In the genomic region with DNA sequence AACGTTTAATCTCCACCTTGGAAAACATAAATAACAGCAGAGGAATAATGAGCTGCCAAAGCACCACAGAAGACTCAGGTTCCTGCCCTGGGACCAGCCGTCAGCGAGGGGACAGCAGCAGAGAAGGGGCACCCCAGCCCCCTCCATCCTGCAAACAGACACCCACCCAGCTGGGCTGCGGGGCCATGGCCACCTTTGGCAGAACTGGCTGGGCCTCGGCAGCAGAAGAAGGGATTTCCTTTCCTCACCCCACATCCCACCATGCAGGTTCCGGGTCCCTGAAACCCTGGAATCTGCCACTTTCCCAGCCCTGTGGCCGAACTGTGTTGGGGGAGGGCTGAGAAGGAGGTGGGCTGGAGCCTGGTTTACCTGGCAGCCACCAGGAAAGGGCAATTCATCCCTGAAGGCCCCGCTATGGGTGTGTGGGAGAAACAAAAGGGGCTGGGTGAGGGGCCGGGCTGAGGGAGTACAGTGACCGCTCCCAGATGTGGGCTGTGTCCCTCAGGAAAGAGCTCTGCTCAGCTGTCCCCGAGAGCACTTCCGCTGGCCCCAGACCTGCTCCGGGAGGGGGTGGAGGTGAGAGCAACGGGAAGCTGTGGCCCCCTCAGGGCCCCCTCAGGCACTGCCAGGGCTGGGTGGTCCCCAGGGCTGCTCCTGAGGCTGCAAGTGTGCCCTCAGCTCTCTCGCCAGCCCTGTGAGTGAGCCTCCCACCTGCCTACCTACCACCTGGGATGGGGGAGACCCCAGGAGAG, we compare ENCODE assay signal across 22 cellular contexts. TPM values are rescaled to one million over a fixed set of nuclear protein-coding genes. Genes with fewer than 3 reads are reported as not detected.
A peak's percentile ranks its signal among the peaks of the same experiment; 100 is the strongest.
DNase-seq lines count a peak whose midpoint lies in the region; ATAC-seq and TF ChIP-seq lines count a peak whose summit lies in the region.
"Had no signal": no experiment of that assay in that cellular context is flagged by ENCODE, and none has a peak within 500 bp of the region (broad histone marks: within the 10 kb centered on the region; RNA-seq: fewer than 3 reads in every experiment).

No MANE protein-coding gene starts in this region.

- peaks cover 13% of the 10 kb centered on the region for H3K27me3 ChIP-seq in HUES6 (ENCODE audit: control insufficient read depth, insufficient read depth, low read length)
- no peaks in the 10 kb centered on the region for H3K27me3 ChIP-seq in duodenal mucosa (ENCODE audit: control insufficient read depth in 1 of 2, insufficient read depth in 2 of 2, low read length in 2 of 2)
- no peaks in the 10 kb centered on the region for H3K27me3 ChIP-seq in tibial artery
- H3K27me3 ChIP-seq: BE2C had no signal

- H3K27ac ChIP-seq in HUES6 (ENCODE audit: low read depth, low read length), result 0 out of 2 replicates have a peak overlapping the region, but pooled peaks have one; percentile 36
- H3K27ac ChIP-seq in duodenal mucosa (ENCODE audit: low read depth, low read length), result no peak overlapping the region
- peak overlapping the region; percentile 76 to 79 for H3K27ac ChIP-seq in tibial artery
- H3K27ac ChIP-seq: neutrophil, SK-N-MC, upper lobe of left lung had no signal

- H3K4me1 ChIP-seq in HUES6 (ENCODE audit: control insufficient read depth, insufficient read depth, low read length) (peaks cover 36% of the 10 kb centered on the region), duodenal mucosa (ENCODE audit: control insufficient read depth in 1 of 2, insufficient read depth in 2 of 2, low read length in 2 of 2) (peaks cover 16 to 33% of the 10 kb centered on the region in 2 donors), tibial artery (peaks cover 0 to 77% (median 64%) of the 10 kb centered on the region in 4 donors)

- ATAC-seq in GM18870 (IDR thresholded peaks at IDR 0.05; ENCODE audit: unreplicated experiment), result no peak
- ATAC-seq: activated CD4-positive, CD25-positive, alpha-beta regulatory T cell treated with anti-CD3 and anti-CD28 coated beads, Interleukin-2, amount 50 U/mL, for 24 hours; activated T-cell treated with anti-CD3 and anti-CD28 coated beads, Interleukin-2, amount 50 U/mL, for 4 hours; Panc1; stimulated activated naive B cell treated with anti-CD40 and anti-IgM and Interleukin-4, amounts not matched to agents 10 μg/mL and 1 μg/mL and 100 μg/mL, for 72 hours had no signal

- intact Hi-C loops in tibial artery (cut with DNase I; ENCODE audit: low total_unique reads), result loop anchor here (10.0 kb wide), 1 partner anchor 113 kb away; the partner anchor contains the start of genes ACYP1 and ZC2HC1C

- peaks cover 6% of the 10 kb centered on the region; the same call in 1 of the 2 replicates for H3K36me3 ChIP-seq in HUES6 (ENCODE audit: control insufficient read depth, insufficient read depth, low read length)
- H3K36me3 ChIP-seq in duodenal mucosa (ENCODE audit: control insufficient read depth in 1 of 2, insufficient read depth in 2 of 2, low read length in 2 of 2), result no peaks in the 10 kb centered on the region
- H3K36me3 ChIP-seq in tibial artery, result peaks cover 8 to 26% (median 26%) of the 10 kb centered on the region in 3 donors
- H3K36me3 ChIP-seq: BE2C, neutrophil, upper lobe of left lung had no signal

- H3K9ac ChIP-seq in HUES6 (ENCODE audit: low read length) (no peak overlapping the region), duodenal mucosa (ENCODE audit: low read depth in 1 of 2, low read length in 2 of 2) (peak overlapping the region; percentile 9 to 56)

- H3K4me3 ChIP-seq in HUES6 (ENCODE audit: low read depth, low read length) (no peak overlapping the region), duodenal mucosa (ENCODE audit: low read depth in 1 of 2, low read length in 2 of 2) (peak overlapping the region; percentile 16 to 22), tibial artery (peak overlapping the region; percentile 13 to 69)
- H3K4me3 ChIP-seq: SK-N-MC, upper lobe of left lung had no signal

- H3K27me3 Mint-ChIP-seq in nephron progenitor cell (ENCODE audit: low read depth, poor library complexity), result no peaks in the 10 kb centered on the region

- peaks cover 18% of the 10 kb centered on the region for H3K36me3 Mint-ChIP-seq in nephron progenitor cell (ENCODE audit: low read depth)
- H3K36me3 Mint-ChIP-seq: stimulated activated naive B cell treated with anti-CD40 and anti-IgM and Interleukin-4, amounts not matched to agents 10 μg/mL and 1 μg/mL and 100 μg/mL, for 72 hours had no signal

- peak overlapping the region; percentile 87 for H3K27ac Mint-ChIP-seq in nephron progenitor cell
- H3K27ac Mint-ChIP-seq: stimulated activated naive B cell treated with anti-CD40 and anti-IgM and Interleukin-4, amounts not matched to agents 10 μg/mL and 1 μg/mL and 100 μg/mL, for 72 hours had no signal

- TF ChIP-seq CTCF in nephron progenitor cell (IDR thresholded peaks at IDR 0.05) (no peak), tibial artery (IDR thresholded peaks at IDR 0.05) (no peak)

- peak overlapping the region; percentile 69 for H3K4me3 Mint-ChIP-seq in nephron progenitor cell
- H3K4me3 Mint-ChIP-seq: activated T-cell treated with anti-CD3 and anti-CD28 coated beads, Interleukin-2, amount 50 U/mL, for 4 hours; stimulated activated naive B cell treated with anti-CD40 and anti-IgM and Interleukin-4, amounts not matched to agents 10 μg/mL and 1 μg/mL and 100 μg/mL, for 72 hours had no signal

- H3K9me3 ChIP-seq in HUES6 (ENCODE audit: control insufficient read depth, insufficient read depth, low read depth, low read length), result no peaks in the 10 kb centered on the region
- H3K9me3 ChIP-seq in duodenal mucosa (ENCODE audit: control insufficient read depth in 1 of 2, low read length in 2 of 2), result no peaks in the 10 kb centered on the region
- H3K9me3 ChIP-seq in tibial artery, result no peaks in the 10 kb centered on the region
- H3K9me3 ChIP-seq: BE2C, neutrophil, upper lobe of left lung had no signal

- DNase-seq in nephron progenitor cell (no peak), tibial artery (peak in 1 of 2 donors; percentile 18), mesenteric fat pad (ENCODE audit: low spot score) (no peak), GM03348 (ENCODE audit: low spot score) (no peak)
- DNase-seq: activated naive CD4-positive, alpha-beta T cell treated with anti-CD3 and anti-CD28 coated beads, Interleukin-2, amount 50 U/mL, for 16 hours; activated T-cell treated with anti-CD3 and anti-CD28 coated beads, Interleukin-2, amount 50 U/mL, for 4 hours; BE2C; cortex of kidney; GOT3; hippocampal formation; midbrain; NCI-H2227 treated with DMSO at 0.1 percent for 48 hours; stimulated activated naive B cell treated with anti-CD40 and anti-IgM and Interleukin-4, amounts not matched to agents 10 μg/mL and 1 μg/mL and 100 μg/mL, for 72 hours; T-helper 9 cell had no signal

- no peaks in the 10 kb centered on the region for H3K9me3 Mint-ChIP-seq in nephron progenitor cell
- H3K9me3 Mint-ChIP-seq: activated T-cell treated with anti-CD3 and anti-CD28 coated beads, Interleukin-2, amount 50 U/mL, for 4 hours; stimulated activated naive B cell treated with anti-CD40 and anti-IgM and Interleukin-4, amounts not matched to agents 10 μg/mL and 1 μg/mL and 100 μg/mL, for 72 hours had no signal

- peaks cover 57% of the 10 kb centered on the region for H3K4me1 Mint-ChIP-seq in nephron progenitor cell

RNA-seq across cellular contexts. Expression of gene PGF, which starts 3.8 kb away (rescaled TPM):
- total RNA-seq in mesenteric fat pad, result 2.9 TPM

RNA-seq across cellular contexts. Expression of gene RPS6KL1, which starts 28.6 kb away (rescaled TPM):
- 23.6 TPM for total RNA-seq in mesenteric fat pad

RNA-seq across cellular contexts. Expression of gene EIF2B2, which starts 51.1 kb away (rescaled TPM):
- 33.2 TPM for total RNA-seq in mesenteric fat pad
